ENCODE assay signal across 24 cellular contexts in genomic region chr19:42193706-42194105, GRCh38. TPM values are rescaled to one million over a fixed set of nuclear protein-coding genes. Genes with fewer than 3 reads are reported as not detected.
A peak's percentile ranks its signal among the peaks of the same experiment; 100 is the strongest.
DNase-seq lines count a peak whose midpoint lies in the region; TF ChIP-seq lines count a peak whose summit lies in the region.
"Had no signal": no experiment of that assay in that cellular context is flagged by ENCODE, and none has a peak within 500 bp of the region (broad histone marks: within the 10 kb centered on the region; RNA-seq: fewer than 3 reads in every experiment).

No MANE protein-coding gene starts in this region.

- H3K27ac ChIP-seq in epithelial cell of prostate, result peak overlapping the region; percentile 1
- peak overlapping the region; percentile 55 for H3K27ac ChIP-seq in neutrophil
- H3K27ac ChIP-seq in vagina, result no peak overlapping the region
- H3K27ac ChIP-seq: ascending aorta, BLaER1, gastrocnemius medialis, RWPE1, skin epidermis had no signal

- peaks cover 13% of the 10 kb centered on the region for H3K36me3 ChIP-seq in neutrophil
- peaks cover 0 to 13% of the 10 kb centered on the region in 2 donors for H3K36me3 ChIP-seq in vagina

- no peak overlapping the region for H3K4me3 ChIP-seq in neutrophil (ENCODE audit: low read depth in 1 of 2, low read length in 1 of 2)
- no peak overlapping the region for H3K4me3 ChIP-seq in vagina
- H3K4me3 ChIP-seq: ascending aorta, BLaER1, gastrocnemius medialis, skin epidermis had no signal

- DNase-seq in COLO829 (ENCODE audit: low spot score) (peak; percentile 43), RKO (ENCODE audit: low spot score) (peak; percentile 66), epithelial cell of prostate (ENCODE audit: low read depth, low spot score) (no peak), COR-L47 (lab: John Stamatoyannopoulos, UW) (no peak), vagina (ENCODE audit: extremely low spot score in 2 of 2) (no peak), globus pallidus (ENCODE audit: low spot score) (no peak)
- no peak for DNase-seq in activated CD8-positive, alpha-beta memory T cell treated with anti-CD3 and anti-CD28 coated beads, Interleukin-2, amount 50 U/mL, for 4 hours
- DNase-seq: activated naive CD4-positive, alpha-beta T cell treated with anti-CD3 and anti-CD28 coated beads for 36 hours; activated T-cell treated with anti-CD3 and anti-CD28 coated beads, Interleukin-2, amount 50 U/mL, for 4 hours; effector CD8-positive, alpha-beta T cell; gastrocnemius medialis; H9; hippocampal formation; immature natural killer cell; NCI-H1048; NCI-H187 treated with DMSO at 0.1 percent for 48 hours; NCI-H526; stimulated activated CD4-positive, alpha-beta T cell treated with anti-CD3 and anti-CD28 coated beads, Interleukin-1b, Interleukin-23, amount 100 ng/mL, for 48 hours; substantia nigra had no signal

- TF ChIP-seq POLR2A in vagina (IDR thresholded peaks at IDR 0.05), result no peak

- H3K27me3 ChIP-seq in neutrophil (no peaks in the 10 kb centered on the region), vagina (no peaks in the 10 kb centered on the region)
- H3K27me3 ChIP-seq: ascending aorta, BLaER1, gastrocnemius medialis had no signal

- no peak for TF ChIP-seq CTCF in neutrophil (IDR thresholded peaks at IDR 0.05)
- TF ChIP-seq CTCF in vagina (IDR thresholded peaks at IDR 0.05), result no peak

- intact Hi-C loops in vagina (cut with DNase I), result no loop called here

- H3K9me3 ChIP-seq in neutrophil (no peaks in the 10 kb centered on the region), vagina (no peaks in the 10 kb centered on the region)
- H3K9me3 ChIP-seq: ascending aorta, gastrocnemius medialis had no signal

- H3K4me1 ChIP-seq in neutrophil (ENCODE audit: control insufficient read depth in 1 of 2, insufficient read depth in 1 of 2, low read depth in 1 of 2, low read length in 1 of 2) (peaks cover 49 to 50% of the 10 kb centered on the region in 2 experiments), vagina (peaks cover 4% of the 10 kb centered on the region)
- H3K4me1 ChIP-seq: ascending aorta, gastrocnemius medialis had no signal

RNA-seq across cellular contexts. Expression of gene DEDD2, which starts 23.8 kb away (rescaled TPM):
- total RNA-seq in vagina, result 25.3 TPM

RNA-seq across cellular contexts. Expression of gene ZNF526, which starts 26.4 kb away (rescaled TPM):
- 6.1 TPM for total RNA-seq in vagina

RNA-seq across cellular contexts. Expression of gene GSK3A, which starts 48.7 kb away (rescaled TPM):
- 21.1 TPM for total RNA-seq in vagina

Comparison
In these comparisons a context has a peak if more than half of its experiments do, and no peak if none do; other contexts are left out.
1. DNase-seq: peak in COLO829 (single experiment) and RKO (single experiment); none in epithelial cell of prostate (single experiment), COR-L47 (single experiment), activated CD8-positive, alpha-beta memory T cell treated with anti-CD3 and anti-CD28 coated beads, Interleukin-2, amount 50 U/mL, for 4 hours (single experiment), vagina (0 of 2) and globus pallidus (single experiment).